10 cellular contexts compared by ENCODE assay signal in the genomic region with DNA sequence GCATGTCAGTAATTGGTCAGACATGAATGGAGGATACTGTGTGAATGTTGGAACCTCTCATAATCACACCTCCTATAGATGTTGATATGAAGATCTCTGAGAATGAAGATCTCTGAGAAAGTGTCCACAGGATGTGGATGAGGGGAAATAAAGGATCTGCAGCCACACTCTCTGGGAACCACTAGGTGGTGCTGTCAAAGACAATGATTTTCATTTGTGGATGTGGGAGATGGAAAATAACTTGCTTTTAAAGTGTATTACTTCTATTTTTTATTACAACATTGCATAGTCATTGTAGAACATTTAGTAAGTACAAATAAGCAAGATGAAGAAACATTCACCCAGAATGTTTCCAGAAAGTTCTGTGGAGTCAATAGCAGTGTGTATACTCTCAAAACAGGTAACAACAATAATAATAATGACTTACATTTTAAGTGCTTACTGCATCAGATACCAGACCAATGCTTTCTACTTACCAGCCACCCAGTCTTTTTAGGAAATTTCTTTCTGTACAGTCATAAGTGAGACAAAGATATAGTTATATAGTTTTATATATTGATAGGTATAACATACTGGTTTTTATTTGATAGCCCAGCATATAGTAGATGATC.
DNase-seq lines count a peak whose midpoint lies in the region; ATAC-seq, FAIRE-seq and TF ChIP-seq lines count a peak whose summit lies in the region.
"Had no signal": no experiment of that assay in that cellular context is flagged by ENCODE, and none has a peak within 500 bp of the region (broad histone marks: within the 10 kb centered on the region; RNA-seq: fewer than 3 reads in every experiment).

No MANE protein-coding gene starts in this region.

- CTCF ChIA-PET in BJ (lab: Yijun Ruan, JAX) = interaction anchor here (0.7 to 1.9 kb wide), 4 partner anchors 10 to 35 kb away, joined by 3 to 6 read pairs (median 4); no protein-coding TSS in a partner anchor

- H2AFZ ChIP-seq in GM23248 = no peak overlapping the region
- H2AFZ ChIP-seq: parathyroid adenoma had no signal

- H3K4me3 ChIP-seq in BJ (ENCODE audit: low read depth, low read length) (no peak overlapping the region), GM23248 (no peak overlapping the region), kidney epithelial cell (ENCODE audit: low read depth, low read length) (no peak overlapping the region)

- in situ Hi-C loops in GM23248 (cut with MboI) = no loop called here

- no peaks in the 10 kb centered on the region for H3F3A ChIP-seq in GM23248 (ENCODE audit: insufficient read depth)

- POLR2A ChIA-PET in BJ (lab: Charles Lee) = no interaction called here

- no peak for ATAC-seq in stimulated activated naive B cell treated with anti-CD40 and anti-IgM and Interleukin-4, amounts not matched to agents 10 μg/mL and 1 μg/mL and 100 μg/mL, for 72 hours (replicated peaks)
- ATAC-seq in HG03135 (IDR thresholded peaks at IDR 0.05; ENCODE audit: unreplicated experiment) = no peak

- H3K36me3 Mint-ChIP-seq in stimulated activated naive B cell treated with anti-CD40 and anti-IgM and Interleukin-4, amounts not matched to agents 10 μg/mL and 1 μg/mL and 100 μg/mL, for 72 hours = no peaks in the 10 kb centered on the region

- H3K9me3 ChIP-seq in GM23248 (ENCODE audit: low read depth) = no peaks in the 10 kb centered on the region

- no peaks in the 10 kb centered on the region for H3K27me3 ChIP-seq in BJ (ENCODE audit: control insufficient read depth, insufficient read depth, low read length)
- peaks cover 12% of the 10 kb centered on the region; the same call in 1 of the 2 replicates for H3K27me3 ChIP-seq in GM23248 (replicated peaks; ENCODE audit: insufficient read depth)
- peaks cover 2% of the 10 kb centered on the region for H3K27me3 ChIP-seq in kidney epithelial cell (ENCODE audit: control insufficient read depth, insufficient read depth, low read length)

- H3K27ac Mint-ChIP-seq in stimulated activated naive B cell treated with anti-CD40 and anti-IgM and Interleukin-4, amounts not matched to agents 10 μg/mL and 1 μg/mL and 100 μg/mL, for 72 hours = no peak overlapping the region

- H4K20me1 ChIP-seq in GM23248 (ENCODE audit: insufficient read depth) = no peaks in the 10 kb centered on the region

- H3K9me2 ChIP-seq in GM23248 (ENCODE audit: insufficient read depth) = no peaks in the 10 kb centered on the region

- H3K79me2 ChIP-seq in GM23248 (ENCODE audit: insufficient read depth) = no peaks in the 10 kb centered on the region
- H3K79me2 ChIP-seq: parathyroid adenoma had no signal

- no peak overlapping the region for H3K4me2 ChIP-seq in GM23248 (ENCODE audit: unreplicated experiment)

- peaks cover 4 to 12% of the 10 kb centered on the region in 2 donors for H3K27me3 Mint-ChIP-seq in stimulated activated naive B cell treated with anti-CD40 and anti-IgM and Interleukin-4, amounts not matched to agents 10 μg/mL and 1 μg/mL and 100 μg/mL, for 72 hours

- no peaks in the 10 kb centered on the region for H3K4me1 Mint-ChIP-seq in stimulated activated naive B cell treated with anti-CD40 and anti-IgM and Interleukin-4, amounts not matched to agents 10 μg/mL and 1 μg/mL and 100 μg/mL, for 72 hours

- no peak overlapping the region for H3K4me3 Mint-ChIP-seq in stimulated activated naive B cell treated with anti-CD40 and anti-IgM and Interleukin-4, amounts not matched to agents 10 μg/mL and 1 μg/mL and 100 μg/mL, for 72 hours

- peak; percentile 69 for FAIRE-seq in TTC549 (lab: Jason Lieb, UNC)

- no peak overlapping the region for H3K9ac ChIP-seq in GM23248
- H3K9ac ChIP-seq: parathyroid adenoma had no signal

- TF ChIP-seq CTCF in BJ (IDR thresholded peaks at IDR 0.05; ENCODE audit: insufficient read depth, low read depth, low read length) = peak; percentile 83
- peak; percentile 69 for TF ChIP-seq CTCF in kidney epithelial cell (IDR thresholded peaks at IDR 0.05; ENCODE audit: insufficient read depth, low read length, poor library complexity, severe bottlenecking)

- H3K36me3 ChIP-seq in BJ (ENCODE audit: control insufficient read depth, insufficient read depth, low read length) (no peaks in the 10 kb centered on the region), GM23248 (ENCODE audit: low read depth) (no peaks in the 10 kb centered on the region), kidney epithelial cell (ENCODE audit: control insufficient read depth, insufficient read depth, low read length) (no peaks in the 10 kb centered on the region)

- no peaks in the 10 kb centered on the region for H3K4me1 ChIP-seq in GM23248 (ENCODE audit: insufficient read depth)
- H3K4me1 ChIP-seq: parathyroid adenoma had no signal

- peaks cover 0 to 3% of the 10 kb centered on the region in 2 donors for H3K9me3 Mint-ChIP-seq in stimulated activated naive B cell treated with anti-CD40 and anti-IgM and Interleukin-4, amounts not matched to agents 10 μg/mL and 1 μg/mL and 100 μg/mL, for 72 hours

- H3K27ac ChIP-seq in GM23248 = no peak overlapping the region
- H3K27ac ChIP-seq: parathyroid adenoma had no signal

- DNase-seq in BJ (ENCODE audit: low read depth) = no peak
- peak; percentile 56 for DNase-seq in GM23248
- DNase-seq in kidney epithelial cell (ENCODE audit: low read depth) = no peak
- DNase-seq in stimulated activated naive B cell treated with anti-CD40 and anti-IgM and Interleukin-4, amounts not matched to agents 10 μg/mL and 1 μg/mL and 100 μg/mL, for 72 hours = no peak
- DNase-seq in ureter (ENCODE audit: low spot score) = no peak
- no peak for DNase-seq in NCI-H345 treated with DMSO at 0.1 percent for 48 hours (lab: John Stamatoyannopoulos, UW; ENCODE audit: unreplicated experiment)
- DNase-seq: activated CD8-positive, alpha-beta memory T cell treated with anti-CD3 and anti-CD28 coated beads for 24 hours had no signal
